15 cellular contexts compared by ENCODE assay signal in genomic region chr20:49009899-49010631, GRCh38.
"Had no signal": no experiment of that assay in that cellular context is flagged by ENCODE, and none has a peak within 500 bp of the region (broad histone marks: within the 10 kb centered on the region; RNA-seq: fewer than 3 reads in every experiment).

No MANE protein-coding gene starts in this region.

- H3K27me3 ChIP-seq: neural progenitor cell, spleen, suprapubic skin had no signal

- H3K9me3 Mint-ChIP-seq: effector memory CD8-positive, alpha-beta T cell; naive thymus-derived CD4-positive, alpha-beta T cell; nephron; neural progenitor cell; stimulated activated memory B cell treated with anti-CD40 and anti-IgM and Interleukin-4, amounts not matched to agents 10 μg/mL and 1 μg/mL and 100 μg/mL, for 72 hours had no signal

- H3K4me1 Mint-ChIP-seq: naive thymus-derived CD4-positive, alpha-beta T cell; nephron; neural progenitor cell; stimulated activated memory B cell treated with anti-CD40 and anti-IgM and Interleukin-4, amounts not matched to agents 10 μg/mL and 1 μg/mL and 100 μg/mL, for 72 hours had no signal

- H3K36me3 ChIP-seq: neural progenitor cell had no signal

- H3K27ac ChIP-seq: neural progenitor cell, psoas muscle, skin epidermis, suprapubic skin had no signal

- H3K9me3 ChIP-seq: psoas muscle, spleen, suprapubic skin had no signal

- DNase-seq: cortex of kidney; effector memory CD8-positive, alpha-beta T cell; mesendoderm; midbrain; naive thymus-derived CD4-positive, alpha-beta T cell; psoas muscle; right cardiac atrium; spleen; stimulated activated CD4-positive, alpha-beta T cell treated with anti-CD3 and anti-CD28 coated beads, Interleukin-4, amount 100 ng/mL, for 4 hours; stimulated activated naive CD8-positive, alpha-beta T cell treated with anti-CD3 and anti-CD28 coated beads, Interleukin-15, Interleukin-2, amounts not matched to agents 100 U/mL and 50 U/mL, for 24 hours had no signal

- ATAC-seq: effector memory CD8-positive, alpha-beta T cell; naive thymus-derived CD4-positive, alpha-beta T cell; psoas muscle; right cardiac atrium; stimulated activated memory B cell treated with anti-CD40 and anti-IgM and Interleukin-4, amounts not matched to agents 10 μg/mL and 1 μg/mL and 100 μg/mL, for 72 hours; stimulated activated naive CD8-positive, alpha-beta T cell treated with anti-CD3 and anti-CD28 coated beads, Interleukin-15, Interleukin-2, amounts not matched to agents 100 U/mL and 50 U/mL, for 24 hours had no signal

- H3K4me1 ChIP-seq: neural progenitor cell, psoas muscle, spleen, suprapubic skin had no signal

- H3K27ac Mint-ChIP-seq: effector memory CD8-positive, alpha-beta T cell; neural progenitor cell; stimulated activated memory B cell treated with anti-CD40 and anti-IgM and Interleukin-4, amounts not matched to agents 10 μg/mL and 1 μg/mL and 100 μg/mL, for 72 hours had no signal

- H3K4me3 ChIP-seq: neural progenitor cell, psoas muscle, skin epidermis, spleen, suprapubic skin had no signal

- H3K27me3 Mint-ChIP-seq: effector memory CD8-positive, alpha-beta T cell; naive thymus-derived CD4-positive, alpha-beta T cell; stimulated activated memory B cell treated with anti-CD40 and anti-IgM and Interleukin-4, amounts not matched to agents 10 μg/mL and 1 μg/mL and 100 μg/mL, for 72 hours had no signal

- H3K4me3 Mint-ChIP-seq: effector memory CD8-positive, alpha-beta T cell; naive thymus-derived CD4-positive, alpha-beta T cell; nephron; neural progenitor cell; stimulated activated memory B cell treated with anti-CD40 and anti-IgM and Interleukin-4, amounts not matched to agents 10 μg/mL and 1 μg/mL and 100 μg/mL, for 72 hours had no signal
